In genomic region chr19:19460761-19461265, GRCh38 we compare ENCODE assay signal across 8 cellular contexts. TPM values are rescaled to one million over a fixed set of nuclear protein-coding genes. Genes with fewer than 3 reads are reported as not detected.
DNase-seq lines count a peak whose midpoint lies in the region; ATAC-seq and TF ChIP-seq lines count a peak whose summit lies in the region.

No MANE protein-coding gene starts in this region.

- peaks cover 59% of the 10 kb centered on the region for H3K79me2 ChIP-seq in parathyroid adenoma

- peak overlapping the region; percentile 61 for H3K4me3 ChIP-seq in BLaER1
- H3K4me3 ChIP-seq in HUES48 (ENCODE audit: low read depth, low read length): no peak overlapping the region
- H3K4me3 ChIP-seq in fibroblast of the aortic adventitia (ENCODE audit: low read depth, low read length): no peak overlapping the region
- H3K4me3 ChIP-seq in parathyroid adenoma (ENCODE audit: low read depth, low read length): no peak overlapping the region
- peak overlapping the region in 1 of 2 donors; percentile 4 for H3K4me3 ChIP-seq in tibial artery
- no peak overlapping the region for H3K4me3 ChIP-seq in MG63

- H3K4me1 ChIP-seq in BLaER1 (peaks cover 83% of the 10 kb centered on the region), HUES48 (ENCODE audit: control insufficient read depth, insufficient read depth, low read length) (peaks cover 71% of the 10 kb centered on the region), parathyroid adenoma (peaks cover 58% of the 10 kb centered on the region), tibial artery (peaks cover 27 to 71% (median 60%) of the 10 kb centered on the region in 4 donors)

- H3K27me3 ChIP-seq in BLaER1 (no peaks in the 10 kb centered on the region), HUES48 (ENCODE audit: control insufficient read depth, insufficient read depth, low read length) (no peaks in the 10 kb centered on the region), parathyroid adenoma (ENCODE audit: control insufficient read depth, insufficient read depth, low read length) (no peaks in the 10 kb centered on the region), tibial artery (no peaks in the 10 kb centered on the region), MG63 (no peaks in the 10 kb centered on the region)

- H3K4me2 ChIP-seq in BLaER1: peak overlapping the region; percentile 99
- no peak overlapping the region for H3K4me2 ChIP-seq in parathyroid adenoma (ENCODE audit: low read length)

- ATAC-seq in omental fat pad (ENCODE audit: low FRiP score): no peak

- H3K27ac ChIP-seq in BLaER1 (peak overlapping the region; percentile 80), HUES48 (ENCODE audit: low read depth, low read length) (peak overlapping the region; percentile 89), parathyroid adenoma (peak overlapping the region; percentile 85), tibial artery (peak overlapping the region; percentile 74 to 80)

- peak; percentile 66 for DNase-seq in activated T-cell treated with anti-CD3 and anti-CD28 coated beads, Interleukin-2, amount 50 U/mL, for 1 hour
- DNase-seq in fibroblast of the aortic adventitia (ENCODE audit: low read depth): peak; percentile 32
- DNase-seq in tibial artery: peak; percentile 78 to 90
- no peak for DNase-seq in MG63
- no peak for DNase-seq in omental fat pad (ENCODE audit: low spot score)

- TF ChIP-seq CTCF in fibroblast of the aortic adventitia (IDR thresholded peaks at IDR 0.05; ENCODE audit: insufficient read depth, low read length): no peak
- no peak for TF ChIP-seq CTCF in parathyroid adenoma (IDR thresholded peaks at IDR 0.05)
- TF ChIP-seq CTCF in tibial artery (IDR thresholded peaks at IDR 0.05): no peak
- TF ChIP-seq CTCF in omental fat pad (IDR thresholded peaks at IDR 0.05): no peak

- intact Hi-C loops in tibial artery (cut with DNase I; ENCODE audit: low total_unique reads): loop anchor here (10.0 kb wide), 1 partner anchor 56 kb away; the partner anchor contains the start of gene GATAD2A

- H3K36me3 ChIP-seq in BLaER1: peaks cover 47% of the 10 kb centered on the region
- H3K36me3 ChIP-seq in HUES48 (ENCODE audit: control insufficient read depth, insufficient read depth, low read length): peaks cover 18% of the 10 kb centered on the region
- H3K36me3 ChIP-seq in parathyroid adenoma (ENCODE audit: control insufficient read depth, insufficient read depth, low read length): no peaks in the 10 kb centered on the region
- peaks cover 5 to 13% (median 13%) of the 10 kb centered on the region in 3 donors for H3K36me3 ChIP-seq in tibial artery
- H3K36me3 ChIP-seq in MG63: peaks cover 66% of the 10 kb centered on the region

- peak overlapping the region; percentile 59 for H2AFZ ChIP-seq in parathyroid adenoma

- peak overlapping the region; percentile 71 for H3K9ac ChIP-seq in BLaER1
- peak overlapping the region; percentile 5; the same call in 1 of the 2 replicates for H3K9ac ChIP-seq in HUES48 (ENCODE audit: low read depth, low read length)
- no peak overlapping the region for H3K9ac ChIP-seq in parathyroid adenoma

- peaks cover 98% of the 10 kb centered on the region for H4K20me1 ChIP-seq in BLaER1

- H3K9me3 ChIP-seq in BLaER1 (peaks cover 20% of the 10 kb centered on the region), HUES48 (ENCODE audit: control insufficient read depth, insufficient read depth, low read length) (no peaks in the 10 kb centered on the region), parathyroid adenoma (ENCODE audit: control insufficient read depth, low read length) (no peaks in the 10 kb centered on the region), tibial artery (no peaks in the 10 kb centered on the region), MG63 (peaks cover 6% of the 10 kb centered on the region)

RNA-seq across cellular contexts. Expression of gene TSSK6, which starts 54.5 kb away (rescaled TPM):
- total RNA-seq in fibroblast of the aortic adventitia (ENCODE audit: low replicate concordance) (1.9 and 4.3 TPM in 2 replicates), omental fat pad (1 to 10 TPM in 2 of 4 donors, under 1 TPM in 1, not detected in 1; 0.75 to 3.6 (median 1.3) TPM)
- 9.0 TPM in 1 of 2 replicates, not detected in the other for total RNA-seq in MG63 (2014; rRNA removed; shearing (Covaris generic); ENCODE audit: low replicate concordance)

RNA-seq across cellular contexts. Expression of gene NDUFA13, which starts 55.2 kb away (rescaled TPM):
- total RNA-seq in fibroblast of the aortic adventitia (ENCODE audit: low replicate concordance) (127 and 166 TPM in 2 replicates), omental fat pad (10 to 100 TPM; 57.4 to 97.2 (median 63.9) TPM)
- total RNA-seq in MG63 (2014; rRNA removed; shearing (Covaris generic); ENCODE audit: low replicate concordance): 152 and 344 TPM in 2 replicates

RNA-seq across cellular contexts. Expression of gene GATAD2A, which starts 55.3 kb away (rescaled TPM):
- total RNA-seq in fibroblast of the aortic adventitia (ENCODE audit: low replicate concordance) (36.7 and 46.4 TPM in 2 replicates), omental fat pad (10 to 100 TPM; 25.9 to 80.3 (median 35.9) TPM)
- 46.3 and 69.1 TPM in 2 replicates for total RNA-seq in MG63 (2014; rRNA removed; shearing (Covaris generic); ENCODE audit: low replicate concordance)

Comparison
In these comparisons a context has a peak if more than half of its experiments do, and no peak if none do; other contexts are left out.
1. DNase-seq: peak in activated T-cell treated with anti-CD3 and anti-CD28 coated beads, Interleukin-2, amount 50 U/mL, for 1 hour (single experiment), fibroblast of the aortic adventitia (single experiment) and tibial artery (2 of 2); none in MG63 (single experiment) and omental fat pad (single experiment).
2. Peak in every context shown above with its lines, with median percentiles within 50 percentile points of each other: H3K27ac ChIP-seq.